28 cellular contexts compared by ENCODE assay signal in genomic region chr3:106217745-106218144, GRCh38.
"Had no signal": no experiment of that assay in that cellular context is flagged by ENCODE, and none has a peak within 500 bp of the region (broad histone marks: within the 10 kb centered on the region; RNA-seq: fewer than 3 reads in every experiment).

No MANE protein-coding gene starts in this region.

- H3K27me3 Mint-ChIP-seq: activated CD4-positive, alpha-beta memory T cell treated with anti-CD3 and anti-CD28 coated beads, Interleukin-2, amount 10 ng/mL, durations not matched to agents 7 days and 5 days; activated CD8-positive, alpha-beta memory T cell treated with anti-CD3 and anti-CD28 coated beads, Interleukin-2, amount 10 ng/mL, durations not matched to agents 7 days and 5 days; activated naive CD8-positive, alpha-beta T cell treated with anti-CD3 and anti-CD28 coated beads, Interleukin-2, amount 10 ng/mL, durations not matched to agents 7 days and 5 days had no signal

- DNase-seq: activated CD4-positive, alpha-beta memory T cell treated with anti-CD3 and anti-CD28 coated beads, Interleukin-2, amount 10 ng/mL, durations not matched to agents 7 days and 5 days; activated CD4-positive, alpha-beta T cell treated with anti-CD3 and anti-CD28 coated beads for 1 hour; activated CD4-positive, alpha-beta T cell treated with anti-CD3 and anti-CD28 coated beads for 48 hours; activated CD4-positive, CD25-positive, alpha-beta regulatory T cell; activated CD8-positive, alpha-beta memory T cell treated with anti-CD3 and anti-CD28 coated beads for 24 hours; activated CD8-positive, alpha-beta memory T cell treated with anti-CD3 and anti-CD28 coated beads, Interleukin-2, amount 10 ng/mL, durations not matched to agents 7 days and 5 days; activated CD8-positive, alpha-beta memory T cell treated with anti-CD3 and anti-CD28 coated beads, Interleukin-2, amount 50 U/mL, for 48 hours; activated gamma-delta T cell treated with Interleukin-2 at 50 U/mL for 16 hours; activated naive CD4-positive, alpha-beta T cell treated with anti-CD3 and anti-CD28 coated beads, Interleukin-2, amount 50 U/mL, for 16 hours; activated naive CD8-positive, alpha-beta T cell treated with anti-CD3 and anti-CD28 coated beads, Interleukin-2, amount 10 ng/mL, durations not matched to agents 7 days and 5 days; adrenal gland; body of pancreas; MM.1S; NCI-H1048; NCI-H1105 treated with DMSO at 0.1 percent for 48 hours; NCI-H1436 treated with DMSO at 0.1 percent for 48 hours; NCI-H1694 treated with DMSO at 0.1 percent for 48 hours; NCI-H2029; NCI-H510A; NCI-H526; NCI-H748 treated with DMSO at 0.1 percent for 48 hours; NK-92 treated with Interleukin-12 subunit alpha and Interleukin-12 subunit beta, amount 100 ng/mL, for 24 hours; Right ventricle myocardium superior; SW 1271; T-helper 1 cell; T-helper 2 cell; T-helper 9 cell; WERI-Rb-1 had no signal

- H3K4me3 Mint-ChIP-seq: activated CD4-positive, alpha-beta memory T cell treated with anti-CD3 and anti-CD28 coated beads, Interleukin-2, amount 10 ng/mL, durations not matched to agents 7 days and 5 days; activated CD8-positive, alpha-beta memory T cell treated with anti-CD3 and anti-CD28 coated beads, Interleukin-2, amount 10 ng/mL, durations not matched to agents 7 days and 5 days; activated naive CD8-positive, alpha-beta T cell treated with anti-CD3 and anti-CD28 coated beads, Interleukin-2, amount 10 ng/mL, durations not matched to agents 7 days and 5 days had no signal

- ATAC-seq: activated CD8-positive, alpha-beta memory T cell treated with anti-CD3 and anti-CD28 coated beads, Interleukin-2, amount 10 ng/mL, durations not matched to agents 7 days and 5 days; body of pancreas had no signal

- H3K27ac Mint-ChIP-seq: activated CD4-positive, alpha-beta memory T cell treated with anti-CD3 and anti-CD28 coated beads, Interleukin-2, amount 10 ng/mL, durations not matched to agents 7 days and 5 days; activated CD8-positive, alpha-beta memory T cell treated with anti-CD3 and anti-CD28 coated beads, Interleukin-2, amount 10 ng/mL, durations not matched to agents 7 days and 5 days; activated naive CD8-positive, alpha-beta T cell treated with anti-CD3 and anti-CD28 coated beads, Interleukin-2, amount 10 ng/mL, durations not matched to agents 7 days and 5 days had no signal
